ENCODE assay signal across 25 cellular contexts in genomic region chr13:113052971-113053370, GRCh38. TPM values are rescaled to one million over a fixed set of nuclear protein-coding genes. Genes with fewer than 3 reads are reported as not detected.
"Had no signal": no experiment of that assay in that cellular context is flagged by ENCODE, and none has a peak within 500 bp of the region (broad histone marks: within the 10 kb centered on the region; RNA-seq: fewer than 3 reads in every experiment).

No MANE protein-coding gene starts in this region.

- H3K9me3 Mint-ChIP-seq: activated naive CD8-positive, alpha-beta T cell treated with anti-CD3 and anti-CD28 coated beads, Interleukin-2, amount 50 U/mL, for 24 hours; activated T-helper 1 cell treated with anti-CD3 and anti-CD28 coated beads, Interleukin-12 subunit alpha, Interleukin-12 subunit beta, Interleukin-2, Interleukin-4 antibody, amounts not matched to agents 30 ng/mL and 10 ng/mL and 1 ng/mL, durations not matched to agents 14 hours and 24 hours and 36 hours; effector memory CD8-positive, alpha-beta T cell; natural killer cell treated with Interleukin-12 subunit alpha and Interleukin-12 subunit beta and Interleukin-15 and Interleukin-18, amount 100 ng/mL, for 72 hours; stimulated activated naive CD8-positive, alpha-beta T cell treated with anti-CD3 and anti-CD28 coated beads, Interleukin-15, Interleukin-2, amounts not matched to agents 100 ng/mL and 50 ng/mL, for 24 hours had no signal

- H3K36me3 Mint-ChIP-seq: natural killer cell treated with Interleukin-12 subunit alpha and Interleukin-12 subunit beta and Interleukin-15 and Interleukin-18, amount 100 ng/mL, for 72 hours had no signal

- H3K27me3 ChIP-seq: body of pancreas had no signal

- H3K4me1 ChIP-seq: body of pancreas, suprapubic skin had no signal

- H3K27ac ChIP-seq: body of pancreas, gastrocnemius medialis, suprapubic skin, tibial nerve, WERI-Rb-1 had no signal

- H3K4me3 ChIP-seq: body of pancreas, gastrocnemius medialis, suprapubic skin, tibial nerve had no signal

- H3K9me3 ChIP-seq: body of pancreas, gastrocnemius medialis, suprapubic skin had no signal

- H3K27me3 Mint-ChIP-seq: activated naive CD8-positive, alpha-beta T cell treated with anti-CD3 and anti-CD28 coated beads, Interleukin-2, amount 50 U/mL, for 24 hours; effector memory CD8-positive, alpha-beta T cell; stimulated activated naive CD8-positive, alpha-beta T cell treated with anti-CD3 and anti-CD28 coated beads, Interleukin-15, Interleukin-2, amounts not matched to agents 100 ng/mL and 50 ng/mL, for 24 hours had no signal

- H3K27ac Mint-ChIP-seq: activated CD8-positive, alpha-beta T cell treated with anti-CD3 and anti-CD28 coated beads, Interleukin-2, amount 10 ng/mL, durations not matched to agents 7 days and 5 days; activated naive CD8-positive, alpha-beta T cell treated with anti-CD3 and anti-CD28 coated beads, Interleukin-2, amount 50 U/mL, for 24 hours; activated T-helper 1 cell treated with anti-CD3 and anti-CD28 coated beads, Interleukin-12 subunit alpha, Interleukin-12 subunit beta, Interleukin-2, Interleukin-4 antibody, amounts not matched to agents 30 ng/mL and 10 ng/mL and 1 ng/mL, durations not matched to agents 14 hours and 24 hours and 36 hours; effector memory CD8-positive, alpha-beta T cell; natural killer cell treated with Interleukin-12 subunit alpha and Interleukin-12 subunit beta and Interleukin-15 and Interleukin-18, amount 100 ng/mL, for 72 hours; stimulated activated naive CD8-positive, alpha-beta T cell treated with anti-CD3 and anti-CD28 coated beads, Interleukin-15, Interleukin-2, amounts not matched to agents 100 ng/mL and 50 ng/mL, for 24 hours had no signal

- H3K36me3 ChIP-seq: gastrocnemius medialis, suprapubic skin, tibial nerve had no signal

- ATAC-seq: activated CD8-positive, alpha-beta T cell treated with anti-CD3 and anti-CD28 coated beads, Interleukin-2, amount 10 ng/mL, durations not matched to agents 7 days and 5 days; activated naive CD8-positive, alpha-beta T cell treated with anti-CD3 and anti-CD28 coated beads, Interleukin-2, amount 50 U/mL, for 24 hours; body of pancreas; effector memory CD8-positive, alpha-beta T cell; esophagus mucosa; gastrocnemius medialis; left lobe of liver; natural killer cell treated with Interleukin-12 subunit alpha and Interleukin-12 subunit beta and Interleukin-15 and Interleukin-18, amount 100 ng/mL, for 72 hours had no signal

- DNase-seq: activated CD4-positive, alpha-beta T cell treated with anti-CD3 and anti-CD28 coated beads for 1 hour; activated CD4-positive, alpha-beta T cell treated with anti-CD3 and anti-CD28 coated beads, Interleukin-2, amount 50 U/mL, for 1 hour; activated CD8-positive, alpha-beta T cell treated with anti-CD3 and anti-CD28 coated beads, Interleukin-2, amount 10 ng/mL, durations not matched to agents 7 days and 5 days; activated gamma-delta T cell; activated naive CD4-positive, alpha-beta T cell treated with anti-CD3 and anti-CD28 coated beads, Interleukin-2, amount 50 U/mL, for 16 hours; activated naive CD8-positive, alpha-beta T cell treated with anti-CD3 and anti-CD28 coated beads, Interleukin-2, amount 50 U/mL, for 24 hours; body of pancreas; effector memory CD8-positive, alpha-beta T cell; gastrocnemius medialis; islet precursor cell; mammary epithelial cell; nucleus accumbens; retina; stimulated activated CD4-positive, alpha-beta T cell treated with anti-CD3 and anti-CD28 coated beads, Interleukin-4, amount 100 ng/mL, for 24 hours; T-helper 1 cell; WERI-Rb-1 had no signal

- H3K4me1 Mint-ChIP-seq: activated naive CD8-positive, alpha-beta T cell treated with anti-CD3 and anti-CD28 coated beads, Interleukin-2, amount 50 U/mL, for 24 hours had no signal

- H3K4me3 Mint-ChIP-seq: activated CD8-positive, alpha-beta T cell treated with anti-CD3 and anti-CD28 coated beads, Interleukin-2, amount 10 ng/mL, durations not matched to agents 7 days and 5 days; activated naive CD8-positive, alpha-beta T cell treated with anti-CD3 and anti-CD28 coated beads, Interleukin-2, amount 50 U/mL, for 24 hours; activated T-helper 1 cell treated with anti-CD3 and anti-CD28 coated beads, Interleukin-12 subunit alpha, Interleukin-12 subunit beta, Interleukin-2, Interleukin-4 antibody, amounts not matched to agents 30 ng/mL and 10 ng/mL and 1 ng/mL, durations not matched to agents 14 hours and 24 hours and 36 hours; effector memory CD8-positive, alpha-beta T cell; natural killer cell treated with Interleukin-12 subunit alpha and Interleukin-12 subunit beta and Interleukin-15 and Interleukin-18, amount 100 ng/mL, for 72 hours; stimulated activated naive CD8-positive, alpha-beta T cell treated with anti-CD3 and anti-CD28 coated beads, Interleukin-15, Interleukin-2, amounts not matched to agents 100 ng/mL and 50 ng/mL, for 24 hours had no signal

RNA-seq across cellular contexts. Expression of gene F7, which starts 52.6 kb away (rescaled TPM):
- total RNA-seq: activated CD8-positive, alpha-beta T cell treated with anti-CD3 and anti-CD28 coated beads, Interleukin-2, amount 10 ng/mL, durations not matched to agents 7 days and 5 days; activated T-helper 1 cell treated with anti-CD3 and anti-CD28 coated beads, Interleukin-12 subunit alpha, Interleukin-12 subunit beta, Interleukin-2, Interleukin-4 antibody, amounts not matched to agents 30 ng/mL and 10 ng/mL and 1 ng/mL, durations not matched to agents 14 hours and 24 hours and 36 hours; body of pancreas; dermis microvascular lymphatic vessel endothelial cell; endothelial cell of umbilical vein; esophagus mucosa; mammary epithelial cell; natural killer cell treated with Interleukin-12 subunit alpha and Interleukin-12 subunit beta and Interleukin-15 and Interleukin-18, amount 100 ng/mL, for 72 hours; suprapubic skin; tibial nerve had no signal
- polyA plus RNA-seq: endothelial cell of umbilical vein, mammary epithelial cell had no signal
